In genomic region chr2:105796131-105796638, GRCh38 we compare ENCODE assay signal across 8 cellular contexts. TPM values are rescaled to one million over a fixed set of nuclear protein-coding genes. Genes with fewer than 3 reads are reported as not detected.
DNase-seq lines count a peak whose midpoint lies in the region; ATAC-seq and TF ChIP-seq lines count a peak whose summit lies in the region.

No MANE protein-coding gene starts in this region.

- peaks cover 95 to 100% (median 99%) of the 10 kb centered on the region in 10 experiments for H3K4me1 ChIP-seq in BLaER1 treated with 17β-estradiol and CSF1 and Interleukin-3, amounts not matched to agents 10 nM and 100 nM
- peaks cover 16% of the 10 kb centered on the region for H3K4me1 ChIP-seq in PC-3 (ENCODE audit: insufficient read depth, low read length)
- H3K4me1 ChIP-seq in foreskin keratinocyte, result peaks cover 45% of the 10 kb centered on the region

- ATAC-seq in GM21367 (IDR thresholded peaks at IDR 0.05; ENCODE audit: unreplicated experiment) (peak; percentile 26), PC-3 (peak; percentile 39; the same call in 1 of the 2 replicates), foreskin keratinocyte (peak; percentile 33)

- H3K79me2 ChIP-seq in PC-3 (ENCODE audit: low read length), result peaks cover 69% of the 10 kb centered on the region

- CTCF ChIA-PET in PC-3 (lab: Charles Lee), result interaction anchor here (0.5 kb wide), 1 partner anchor 255 kb away, joined by 4 read pairs; no protein-coding TSS in a partner anchor
- CTCF ChIA-PET in HEK293T (lab: Yijun Ruan, JAX), result no interaction called here

- no peaks in the 10 kb centered on the region for H3K9me2 ChIP-seq in PC-3 (replicated peaks; ENCODE audit: low read length)

- peaks cover 0 to 2% (median 0%) of the 10 kb centered on the region in 11 experiments; a peak in 2 of 22 replicates for H4K20me1 ChIP-seq in BLaER1 treated with 17β-estradiol and CSF1 and Interleukin-3, amounts not matched to agents 10 nM and 100 nM
- no peaks in the 10 kb centered on the region; the same call in 1 of the 2 replicates for H4K20me1 ChIP-seq in PC-3 (ENCODE audit: low read length)

- H3K27ac ChIP-seq in BLaER1 treated with 17β-estradiol and CSF1 and Interleukin-3, amounts not matched to agents 10 nM and 100 nM, result peak overlapping the region; percentile 49 to 100 (median 98); a peak in 21 of 22 replicates
- H3K27ac ChIP-seq in PC-3 (ENCODE audit: low read length) (peak overlapping the region; percentile 41; the same call in 1 of the 2 replicates), foreskin keratinocyte (no peak overlapping the region), dorsolateral prefrontal cortex (peak overlapping the region in 7 of 59 donors; percentile 6 to 63 (median 22))

- no TSS peak for BruUV-seq in PC-3 (replicated peaks; lab: Mats Ljungman, UMichigan)

- peak overlapping the region; percentile 7 to 61 (median 47); a peak in 17 of 20 replicates for H3K4me3 ChIP-seq in BLaER1 treated with 17β-estradiol and CSF1 and Interleukin-3, amounts not matched to agents 10 nM and 100 nM
- no peak overlapping the region for H3K4me3 ChIP-seq in PC-3 (ENCODE audit: low read length)
- H3K4me3 ChIP-seq in dorsolateral prefrontal cortex, result peak overlapping the region in 2 of 59 donors; percentile 4 to 20

- H3K9ac ChIP-seq in BLaER1 treated with 17β-estradiol and CSF1 and Interleukin-3, amounts not matched to agents 10 nM and 100 nM, result peak overlapping the region; percentile 35 to 88 (median 85); a peak in 20 of 22 replicates
- no peak overlapping the region for H3K9ac ChIP-seq in PC-3 (ENCODE audit: low read length)

- no peaks in the 10 kb centered on the region for H3K27me3 ChIP-seq in BLaER1 treated with 17β-estradiol and CSF1 and Interleukin-3, amounts not matched to agents 10 nM and 100 nM
- no peaks in the 10 kb centered on the region for H3K27me3 ChIP-seq in PC-3 (ENCODE audit: low read length)
- H3K27me3 ChIP-seq in foreskin keratinocyte, result no peaks in the 10 kb centered on the region
- no peaks in the 10 kb centered on the region for H3K27me3 ChIP-seq in dorsolateral prefrontal cortex

- peaks cover 0 to 33% (median 13%) of the 10 kb centered on the region in 11 experiments; a peak in 14 of 22 replicates for H3K9me3 ChIP-seq in BLaER1 treated with 17β-estradiol and CSF1 and Interleukin-3, amounts not matched to agents 10 nM and 100 nM (replicated peaks in 1 of 11)
- H3K9me3 ChIP-seq in PC-3 (ENCODE audit: low read length), result no peaks in the 10 kb centered on the region

- H2AFZ ChIP-seq in PC-3 (ENCODE audit: low read length), result no peak overlapping the region

- POLR2A ChIA-PET in PC-3 (lab: Charles Lee; ENCODE audit: unreplicated experiment), result no interaction called here
- POLR2A ChIA-PET in HEK293T (lab: Yijun Ruan, JAX), result no interaction called here

- no peak for DNase-seq in PC-3
- no peak for DNase-seq in foreskin keratinocyte
- DNase-seq in LoVo (ENCODE audit: low spot score), result no peak
- no peak for DNase-seq in dorsolateral prefrontal cortex
- DNase-seq in HEK293T (ENCODE audit: extremely low spot score), result no peak
- no peak for DNase-seq in iPS-NIHi11 (ENCODE audit: low spot score)

- H3F3A ChIP-seq in PC-3 (ENCODE audit: low read length, unreplicated experiment), result peaks cover 3% of the 10 kb centered on the region

- TF ChIP-seq CTCF in PC-3 (conservative IDR thresholded peaks at IDR 0.05; ENCODE audit: low read depth, low read length) (no peak), foreskin keratinocyte (conservative IDR thresholded peaks at IDR 0.05) (no peak), dorsolateral prefrontal cortex (IDR thresholded peaks at IDR 0.05 in 54 of 56, conservative IDR thresholded peaks at IDR 0.05 in 2 of 56; ENCODE audit: low read depth in 1 of 56, partially characterized antibody in 56 of 56) (no peak)

- H3K36me3 ChIP-seq in BLaER1 treated with 17β-estradiol and CSF1 and Interleukin-3, amounts not matched to agents 10 nM and 100 nM, result peaks cover 0 to 41% (median 22%) of the 10 kb centered on the region in 11 experiments; a peak in 13 of 22 replicates
- no peaks in the 10 kb centered on the region for H3K36me3 ChIP-seq in PC-3 (ENCODE audit: low read depth, low read length)

- H3K4me2 ChIP-seq in BLaER1 treated with 17β-estradiol and CSF1 and Interleukin-3, amounts not matched to agents 10 nM and 100 nM, result peak overlapping the region; percentile 80 to 99 (median 95)
- H3K4me2 ChIP-seq in PC-3 (ENCODE audit: low read length), result peak overlapping the region; percentile 71

- intact Hi-C loops in PC-3 (cut with micrococcal nuclease) (no loop called here), dorsolateral prefrontal cortex (cut with DNase I) (no loop called here)

TF ChIP-seq in HEK293T, 16 proteins besides CTCF, POLR2A, EP300 and RAD21:
- TF ChIP-seq NFRKB (IDR thresholded peaks at IDR 0.05) (no peak), ZNF384 (IDR thresholded peaks at IDR 0.05) (no peak), L3MBTL2 (conservative IDR thresholded peaks at IDR 0.05) (no peak), HDGF (IDR thresholded peaks at IDR 0.05; ENCODE audit: borderline replicate concordance) (no peak), SUZ12 (IDR thresholded peaks at IDR 0.05) (no peak), FOXM1 (IDR thresholded peaks at IDR 0.05; ENCODE audit: borderline replicate concordance) (no peak), TARDBP (IDR thresholded peaks at IDR 0.05) (no peak), ELF4 (IDR thresholded peaks at IDR 0.05) (no peak), BHLHE40 (IDR thresholded peaks at IDR 0.05; ENCODE audit: borderline replicate concordance) (no peak), SP1 (IDR thresholded peaks at IDR 0.05) (no peak)

RNA-seq across cellular contexts. Expression of gene NCK2, which starts 51.5 kb away (rescaled TPM):
- total RNA-seq in PC-3 (2014; rRNA removed) (45.4 and 68.8 TPM in 2 replicates), foreskin keratinocyte (46.0 and 66.3 TPM in 2 replicates), dorsolateral prefrontal cortex (10 to 100 TPM; 22.2 to 89.9 (median 58.4) TPM)
- 32.0 and 44.1 TPM in 2 replicates for polyA plus RNA-seq in foreskin keratinocyte
